Comparison of ENCODE assay signal across 32 cellular contexts in the genomic region with DNA sequence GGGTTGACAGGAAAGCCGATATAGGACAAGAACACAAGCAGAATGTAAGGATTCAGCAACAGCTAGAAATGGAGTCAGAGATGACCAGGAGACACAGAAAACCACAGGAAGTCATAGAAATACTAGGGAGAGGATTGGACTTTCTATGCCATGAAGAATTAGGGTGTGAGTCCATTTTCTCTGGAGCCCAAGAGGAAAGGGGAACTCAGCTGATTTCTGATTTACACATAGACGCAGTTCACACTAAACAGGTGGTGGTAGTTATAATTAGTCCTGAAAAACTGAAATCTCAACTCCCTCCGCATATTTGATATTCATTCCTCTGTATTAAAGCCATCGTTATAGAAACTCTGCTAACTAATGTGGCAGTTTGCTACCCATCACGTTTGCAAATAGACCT.
"Had no signal": no experiment of that assay in that cellular context is flagged by ENCODE, and none has a peak within 500 bp of the region (broad histone marks: within the 10 kb centered on the region; RNA-seq: fewer than 3 reads in every experiment).

No MANE protein-coding gene starts in this region.

- H3K4me3 Mint-ChIP-seq: immature natural killer cell; mesothelial cell of epicardium; naive B cell; natural killer cell; neural crest cell; stimulated activated effector memory CD8-positive, alpha-beta T cell treated with anti-CD3 and anti-CD28 coated beads, Interleukin-12 subunit alpha, Interleukin-12 subunit beta, amount 100 ng/mL, for 72 hours; stimulated activated naive CD8-positive, alpha-beta T cell treated with anti-CD3 and anti-CD28 coated beads, Interleukin-15, Interleukin-2, amounts not matched to agents 100 ng/mL and 50 ng/mL, for 24 hours had no signal

- H3K27ac Mint-ChIP-seq: immature natural killer cell; mesothelial cell of epicardium; naive B cell; natural killer cell; stimulated activated effector memory CD8-positive, alpha-beta T cell treated with anti-CD3 and anti-CD28 coated beads, Interleukin-12 subunit alpha, Interleukin-12 subunit beta, amount 100 ng/mL, for 72 hours; stimulated activated naive CD8-positive, alpha-beta T cell treated with anti-CD3 and anti-CD28 coated beads, Interleukin-15, Interleukin-2, amounts not matched to agents 100 ng/mL and 50 ng/mL, for 24 hours had no signal

- H3K4me3 ChIP-seq: left lung, lower lobe of right lung, pancreas, prostate gland, skin epidermis, suprapubic skin, thoracic aorta, tibial artery, upper lobe of right lung had no signal

- H3K27me3 ChIP-seq: left lung, pancreas, suprapubic skin, tibial artery, upper lobe of right lung had no signal

- H3K9me3 ChIP-seq: left lung, lower lobe of right lung, pancreas, prostate gland, suprapubic skin, thoracic aorta, tibial artery, upper lobe of right lung had no signal

- H3K9me3 Mint-ChIP-seq: immature natural killer cell; mesothelial cell of epicardium; natural killer cell; neural crest cell; stimulated activated effector memory CD8-positive, alpha-beta T cell treated with anti-CD3 and anti-CD28 coated beads, Interleukin-12 subunit alpha, Interleukin-12 subunit beta, amount 100 ng/mL, for 72 hours; stimulated activated naive CD8-positive, alpha-beta T cell treated with anti-CD3 and anti-CD28 coated beads, Interleukin-15, Interleukin-2, amounts not matched to agents 100 ng/mL and 50 ng/mL, for 24 hours had no signal

- FAIRE-seq: islet of Langerhans, kidney, pancreas, urothelium cell line had no signal

- H3K4me1 Mint-ChIP-seq: naive B cell had no signal

- H3K36me3 ChIP-seq: left lung, lower lobe of right lung, pancreas, prostate gland, suprapubic skin, thoracic aorta, tibial artery, upper lobe of right lung had no signal

- H3K27ac ChIP-seq: left lung, lower lobe of right lung, pancreas, prostate gland, skin epidermis, suprapubic skin, thoracic aorta, tibial artery, upper lobe of right lung had no signal

- H3K4me1 ChIP-seq: left lung, lower lobe of right lung, pancreas, prostate gland, upper lobe of right lung had no signal

- DNase-seq: hypothalamus; immature natural killer cell; kidney; left colon; left lung; lower lobe of right lung; mammary epithelial cell; mesendoderm; naive B cell; natural killer cell; pancreas; posterior cingulate gyrus; retina; right cardiac atrium; stimulated activated CD4-positive, alpha-beta T cell treated with anti-CD3 and anti-CD28 coated beads, Interleukin-12 subunit alpha, Interleukin-12 subunit beta, amount 100 ng/mL, for 4 hours; stimulated activated CD4-positive, alpha-beta T cell treated with anti-CD3 and anti-CD28 coated beads, Interleukin-15, amount 100 ng/mL, for 24 hours; stimulated activated CD4-positive, alpha-beta T cell treated with anti-CD3 and anti-CD28 coated beads, Interleukin-2, amount 100 ng/mL, for 24 hours; stimulated activated CD4-positive, alpha-beta T cell treated with anti-CD3 and anti-CD28 coated beads, Interleukin-4, amount 100 ng/mL, for 1 hour; stimulated activated naive CD4-positive, alpha-beta T cell; tibial artery; trophoblast cell; upper lobe of right lung had no signal

- H3K36me3 Mint-ChIP-seq: immature natural killer cell; mesothelial cell of epicardium; naive B cell; stimulated activated effector memory CD8-positive, alpha-beta T cell treated with anti-CD3 and anti-CD28 coated beads, Interleukin-12 subunit alpha, Interleukin-12 subunit beta, amount 100 ng/mL, for 72 hours had no signal
